In genomic region chr17:78226752-78227454, GRCh38 we compare ENCODE assay signal across 15 cellular contexts. TPM values are rescaled to one million over a fixed set of nuclear protein-coding genes. Genes with fewer than 3 reads are reported as not detected.
DNase-seq lines count a peak whose midpoint lies in the region; ATAC-seq, FAIRE-seq and TF ChIP-seq lines count a peak whose summit lies in the region.
"Had no signal": no experiment of that assay in that cellular context is flagged by ENCODE, and none has a peak within 500 bp of the region (broad histone marks: within the 10 kb centered on the region; RNA-seq: fewer than 3 reads in every experiment).

No MANE protein-coding gene starts in this region.

- peak overlapping the region in 1 of 2 experiments; percentile 73; a peak in 2 of 4 replicates for H3K9ac ChIP-seq in K562 (ENCODE audit: insufficient read depth in 1 of 2, low read depth in 2 of 2, low read length in 2 of 2)

- peak overlapping the region; percentile 44 for H3K4me3 Mint-ChIP-seq in neural crest cell
- H3K4me3 Mint-ChIP-seq: T-helper 2 cell treated with Interferon-gamma antibody and Interleukin-4, amounts not matched to agents 5 μg/mL and 100 μg/mL, for 36 hours had no signal

- 0 out of 2 replicates have a peak, but pooled peaks cover 2% of the 10 kb centered on the region for H4K20me1 ChIP-seq in K562 (replicated peaks; ENCODE audit: control insufficient read depth, insufficient read depth, low read length)

- peaks cover 0 to 24% of the 10 kb centered on the region in 2 experiments; a peak in 3 of 5 replicates for H3K4me1 ChIP-seq in K562 (replicated peaks in 1 of 2; ENCODE audit: control insufficient read depth in 2 of 2, insufficient read depth in 2 of 2, low read length in 2 of 2)

- POLR2A ChIA-PET in K562 (lab: Yijun Ruan, JAX) = interaction anchor here (0.6 to 4.3 kb wide), 7 partner anchors 9 to 298 kb away, joined by 3 to 30 read pairs (median 4); partner anchors contain the start of gene BIRC5

- no peak for TF ChIP-seq RAD21 in K562 (CRISPR knock-in tag; conservative IDR thresholded peaks at IDR 0.05 in 1 of 2, IDR thresholded peaks at IDR 0.05 in 1 of 2)

- no peaks in the 10 kb centered on the region for H3K9me3 ChIP-seq in K562 (replicated peaks; ENCODE audit: control insufficient read depth, insufficient read depth, low read depth, low read length)

- H2AFZ ChIP-seq in K562 (ENCODE audit: low read depth, low read length) = no peak overlapping the region

- 67% methylated on average over 19 of the region's 21 CpGs for WGBS in K562 (ENCODE audit: insufficient coverage, low coverage, missing lambda C conversion rate)

- CTCF ChIA-PET in K562 (lab: Yijun Ruan, JAX; ENCODE audit: low intra/inter-chr PET ratio) = no interaction called here

- H3K36me3 Mint-ChIP-seq in neural crest cell (ENCODE audit: low read depth) = no peaks in the 10 kb centered on the region

- H3K4me3 ChIP-seq in K562 (no peak overlapping the region), foreskin fibroblast (ENCODE audit: low read depth in 1 of 2, low read length in 2 of 2) (no peak overlapping the region), coronary artery (no peak overlapping the region)

- ATAC-seq in K562 = no peak

- intact Hi-C loops in K562 (cut with micrococcal nuclease) = no loop called here

- H3K27me3 ChIP-seq in K562 (ENCODE audit: control insufficient read depth in 2 of 2, insufficient read depth in 2 of 2, low read length in 2 of 2) = no peaks in the 10 kb centered on the region

- in situ Hi-C loops in K562 (cut with MboI) = no loop called here

- no peaks in the 10 kb centered on the region for H3K9me1 ChIP-seq in K562 (ENCODE audit: control insufficient read depth, insufficient read depth, low read length)

- no peak overlapping the region for H3K4me2 ChIP-seq in K562 (ENCODE audit: insufficient read depth, low read length)

- no peak overlapping the region for H3K27ac Mint-ChIP-seq in neural crest cell (ENCODE audit: unreplicated experiment)
- H3K27ac Mint-ChIP-seq: T-helper 2 cell treated with Interferon-gamma antibody and Interleukin-4, amounts not matched to agents 5 μg/mL and 100 μg/mL, for 36 hours had no signal

- no TSS peak for BruUV-seq in K562 (replicated peaks; lab: Mats Ljungman, UMichigan)

- no peaks in the 10 kb centered on the region for H3K4me1 Mint-ChIP-seq in neural crest cell

- H3K27ac ChIP-seq in K562 (ENCODE audit: extremely low read depth, low read depth, low read length) = no peak overlapping the region
- H3K27ac ChIP-seq in coronary artery = no peak overlapping the region

- peak; percentile 19 for FAIRE-seq in K562 (lab: Jason Lieb, UNC)

- peaks cover 24% of the 10 kb centered on the region for H3K27me3 Mint-ChIP-seq in neural crest cell (ENCODE audit: low read depth)

- peaks cover 34% of the 10 kb centered on the region; the same call in 2 of the 3 replicates for H3K36me3 ChIP-seq in K562 (ENCODE audit: control insufficient read depth, insufficient read depth, low read length)

- H3K79me2 ChIP-seq in K562 (ENCODE audit: control insufficient read depth, insufficient read depth, low read length) = no peaks in the 10 kb centered on the region

- DNase-seq in NCI-H1105 treated with DMSO at 0.1 percent for 48 hours (lab: John Stamatoyannopoulos, UW) (peak; percentile 28), NCI-H1105 (lab: John Stamatoyannopoulos, UW) (no peak), M059J (ENCODE audit: low read depth) (peak; percentile 31), K562 (ENCODE audit: extremely low read depth in 1 of 4, low spot score in 3 of 4) (no peak), neural crest cell (ENCODE audit: low read depth, low spot score) (no peak), foreskin fibroblast (no peak), coronary artery (ENCODE audit: low spot score) (no peak)
- DNase-seq in stimulated activated CD4-positive, alpha-beta T cell treated with anti-CD3 and anti-CD28 coated beads, Interleukin-4, amount 100 ng/mL, for 1 hour = no peak
- DNase-seq: 8988T; activated CD8-positive, alpha-beta memory T cell treated with anti-CD3 and anti-CD28 coated beads, Interleukin-2, amount 50 U/mL, for 4 hours; DND-41; erythroblast; stimulated activated CD4-positive, alpha-beta T cell treated with anti-CD3 and anti-CD28 coated beads, Interleukin-4, amount 100 ng/mL, for 4 hours had no signal

- 0 out of 2 replicates have a peak, but pooled peaks have one; percentile 3 for TF ChIP-seq POLR2A in K562 (conservative IDR thresholded peaks at IDR 0.05)

- TF ChIP-seq CTCF in K562 (IDR thresholded peaks at IDR 0.05 in 2 of 3, conservative IDR thresholded peaks at IDR 0.05 in 1 of 3; ENCODE audit: insufficient read depth in 2 of 3, low read depth in 1 of 3, low read length in 3 of 3) (0 out of 6 replicates have a peak, but pooled peaks of 1 of the 3 experiments have one; percentile 1), neural crest cell (conservative IDR thresholded peaks at IDR 0.05) (no peak), foreskin fibroblast (IDR thresholded peaks at IDR 0.05; ENCODE audit: low read depth, low read length) (no peak), coronary artery (IDR thresholded peaks at IDR 0.05) (no peak)

- TF ChIP-seq EP300 in K562 (IDR thresholded peaks at IDR 0.05; ENCODE audit: low read length) = no peak

- H3K9me3 Mint-ChIP-seq in neural crest cell = no peaks in the 10 kb centered on the region
- H3K9me3 Mint-ChIP-seq: T-helper 2 cell treated with Interferon-gamma antibody and Interleukin-4, amounts not matched to agents 5 μg/mL and 100 μg/mL, for 36 hours had no signal

RNA-seq across cellular contexts. Expression of gene TMEM235, which starts 4.5 kb away (rescaled TPM):
- total RNA-seq in M059J (2014; rRNA removed; shearing (Covaris generic)) = not detected in 2 replicates
- total RNA-seq in K562 (2011; cell fraction: chromatin; rRNA removed; ENCODE audit: low replicate concordance) = not detected in 2 replicates
- total RNA-seq in K562 (2011; cell fraction: nucleolus; rRNA removed) = 0.17 TPM in 1 of 2 replicates, not detected in the other
- not detected in 2 replicates for total RNA-seq in K562 (2011; cell fraction: nucleoplasm; rRNA removed)
- total RNA-seq in K562 (2014; rRNA removed) (not detected in 2 replicates), K562 (2014; rRNA removed; fragmentation: Illumina TruSeq; extraction: Trizol) (not detected in 2 replicates), K562 (2015; rRNA removed; fragmentation: Illumina TruSeq; extraction: Trizol) (not detected in 2 replicates), K562 (2021) (not detected in 2 replicates), neural crest cell (not detected in 2 replicates)
- polyA plus RNA-seq in K562 (2011; rRNA removed) (not detected in 2 replicates), K562 (2014; fragmentation: Illumina TruSeq; extraction: Trizol) (not detected in 2 replicates), K562 (2014; fragmentation: Nextera tagmentation; extraction: Ambion mirVana) (not detected), K562 (2014; rRNA removed) (not detected in 2 replicates)
- not detected in 2 replicates for polyA plus RNA-seq in K562 (2011; cell fraction: cytosol; rRNA removed)
- polyA plus RNA-seq in K562 (2011; cell fraction: nucleus; rRNA removed) = not detected in 2 replicates
- polyA plus RNA-seq in K562 (2012) = not detected in 2 replicates
- polyA minus RNA-seq in K562 (2011; rRNA and poly(A)+ RNA removed) = not detected in 2 replicates
- not detected in 2 replicates for polyA minus RNA-seq in K562 (2011; cell fraction: cytosol; rRNA and poly(A)+ RNA removed)
- polyA minus RNA-seq in K562 (2011; cell fraction: nucleus; rRNA and poly(A)+ RNA removed) = not detected in 2 replicates
- total RNA-seq: pulmonary artery endothelial cell had no signal

RNA-seq across cellular contexts. Expression of gene BIRC5, which starts 12.8 kb away (rescaled TPM):
- 113 and 148 TPM in 2 replicates for total RNA-seq in M059J (2014; rRNA removed; shearing (Covaris generic))
- total RNA-seq in K562 (2011; cell fraction: chromatin; rRNA removed; ENCODE audit: low replicate concordance) = 88.6 and 104 TPM in 2 replicates
- total RNA-seq in K562 (2011; cell fraction: nucleolus; rRNA removed) = 92.8 and 99.1 TPM in 2 replicates
- total RNA-seq in K562 (2011; cell fraction: nucleoplasm; rRNA removed) = 114 and 121 TPM in 2 replicates
- total RNA-seq in K562 (2014; rRNA removed) = 114 and 140 TPM in 2 replicates
- total RNA-seq in K562 (2014; rRNA removed; fragmentation: Illumina TruSeq; extraction: Trizol) = 79.1 and 79.9 TPM in 2 replicates
- total RNA-seq in K562 (2015; rRNA removed; fragmentation: Illumina TruSeq; extraction: Trizol) = 101 and 106 TPM in 2 replicates
- 101 and 104 TPM in 2 replicates for total RNA-seq in K562 (2021)
- 61.4 and 64.4 TPM in 2 replicates for polyA plus RNA-seq in K562 (2011; rRNA removed)
- 55.7 and 67.4 TPM in 2 replicates for polyA plus RNA-seq in K562 (2011; cell fraction: cytosol; rRNA removed)
- polyA plus RNA-seq in K562 (2011; cell fraction: nucleus; rRNA removed) = 37.3 and 40.7 TPM in 2 replicates
- 67.7 and 78.4 TPM in 2 replicates for polyA plus RNA-seq in K562 (2012)
- polyA plus RNA-seq in K562 (2014; fragmentation: Illumina TruSeq; extraction: Trizol) = 74.6 and 88.8 TPM in 2 replicates
- 100 to 1,000 TPM in 1 of 2 experiments, 10 to 100 TPM in 1; 98.2 to 107 TPM for polyA plus RNA-seq in K562 (2014; fragmentation: Nextera tagmentation; extraction: Ambion mirVana)
- polyA plus RNA-seq in K562 (2014; rRNA removed) = 127 and 155 TPM in 2 replicates
- 83.8 and 87.5 TPM in 2 replicates for polyA minus RNA-seq in K562 (2011; rRNA and poly(A)+ RNA removed)
- polyA minus RNA-seq in K562 (2011; cell fraction: cytosol; rRNA and poly(A)+ RNA removed) = 34.3 and 38.4 TPM in 2 replicates
- polyA minus RNA-seq in K562 (2011; cell fraction: nucleus; rRNA and poly(A)+ RNA removed) = 36.9 and 58.9 TPM in 2 replicates
- 123 and 134 TPM in 2 replicates for total RNA-seq in neural crest cell

RNA-seq across cellular contexts. Expression of gene AFMID, which starts 39.7 kb away (rescaled TPM):
- total RNA-seq in M059J (2014; rRNA removed; shearing (Covaris generic)) = 9.7 and 13.3 TPM in 2 replicates
- total RNA-seq in K562 (2011; cell fraction: chromatin; rRNA removed; ENCODE audit: low replicate concordance) = 125 and 253 TPM in 2 replicates
- 134 and 153 TPM in 2 replicates for total RNA-seq in K562 (2011; cell fraction: nucleolus; rRNA removed)
- 139 and 167 TPM in 2 replicates for total RNA-seq in K562 (2011; cell fraction: nucleoplasm; rRNA removed)
- total RNA-seq in K562 (2014; rRNA removed) = 68.1 and 101 TPM in 2 replicates
- 63.4 and 70.4 TPM in 2 replicates for total RNA-seq in K562 (2014; rRNA removed; fragmentation: Illumina TruSeq; extraction: Trizol)
- 61.8 and 62.1 TPM in 2 replicates for total RNA-seq in K562 (2015; rRNA removed; fragmentation: Illumina TruSeq; extraction: Trizol)
- total RNA-seq in K562 (2021) = 67.3 and 74.0 TPM in 2 replicates
- 73.8 and 74.4 TPM in 2 replicates for polyA plus RNA-seq in K562 (2011; rRNA removed)
- polyA plus RNA-seq in K562 (2011; cell fraction: cytosol; rRNA removed) = 85.6 and 94.0 TPM in 2 replicates
- 83.1 and 130 TPM in 2 replicates for polyA plus RNA-seq in K562 (2011; cell fraction: nucleus; rRNA removed)
- 61.5 and 73.9 TPM in 2 replicates for polyA plus RNA-seq in K562 (2012)
- polyA plus RNA-seq in K562 (2014; fragmentation: Illumina TruSeq; extraction: Trizol) = 119 and 133 TPM in 2 replicates
- polyA plus RNA-seq in K562 (2014; fragmentation: Nextera tagmentation; extraction: Ambion mirVana) = 100 to 1,000 TPM in 1 of 2 experiments, 10 to 100 TPM in 1; 80.3 to 188 TPM
- 95.7 and 110 TPM in 2 replicates for polyA plus RNA-seq in K562 (2014; rRNA removed)
- 81.4 and 85.1 TPM in 2 replicates for polyA minus RNA-seq in K562 (2011; rRNA and poly(A)+ RNA removed)
- polyA minus RNA-seq in K562 (2011; cell fraction: cytosol; rRNA and poly(A)+ RNA removed) = 32.2 and 35.0 TPM in 2 replicates
- polyA minus RNA-seq in K562 (2011; cell fraction: nucleus; rRNA and poly(A)+ RNA removed) = 27.0 and 36.4 TPM in 2 replicates
- total RNA-seq in neural crest cell = 38.1 and 41.9 TPM in 2 replicates

RNA-seq across cellular contexts. Expression of gene TK1, which starts 40.1 kb away (rescaled TPM):
- total RNA-seq in M059J (2014; rRNA removed; shearing (Covaris generic)) = 107 and 150 TPM in 2 replicates
- total RNA-seq in K562 (2011; cell fraction: chromatin; rRNA removed; ENCODE audit: low replicate concordance) = 24.3 and 89.6 TPM in 2 replicates
- total RNA-seq in K562 (2011; cell fraction: nucleolus; rRNA removed) = 88.4 and 100 TPM in 2 replicates
- 53.4 and 62.0 TPM in 2 replicates for total RNA-seq in K562 (2011; cell fraction: nucleoplasm; rRNA removed)
- total RNA-seq in K562 (2014; rRNA removed) (195 and 231 TPM in 2 replicates), K562 (2014; rRNA removed; fragmentation: Illumina TruSeq; extraction: Trizol) (45.0 and 59.5 TPM in 2 replicates), K562 (2015; rRNA removed; fragmentation: Illumina TruSeq; extraction: Trizol) (97.7 and 98.0 TPM in 2 replicates), K562 (2021) (198 TPM in 2 replicates), neural crest cell (48.7 and 53.9 TPM in 2 replicates)
- polyA plus RNA-seq in K562 (2011; rRNA removed) (123 and 130 TPM in 2 replicates), K562 (2014; fragmentation: Illumina TruSeq; extraction: Trizol) (103 and 216 TPM in 2 replicates), K562 (2014; fragmentation: Nextera tagmentation; extraction: Ambion mirVana) (10 to 100 TPM in 1 of 2 experiments, 1 to 10 TPM in 1; 8.4 to 29.9 TPM), K562 (2014; rRNA removed) (192 and 280 TPM in 2 replicates)
- polyA plus RNA-seq in K562 (2011; cell fraction: cytosol; rRNA removed) = 232 and 546 TPM in 2 replicates
- polyA plus RNA-seq in K562 (2011; cell fraction: nucleus; rRNA removed) = 82.4 and 119 TPM in 2 replicates
- 204 and 231 TPM in 2 replicates for polyA plus RNA-seq in K562 (2012)
- polyA minus RNA-seq in K562 (2011; rRNA and poly(A)+ RNA removed) = 86.2 and 149 TPM in 2 replicates
- polyA minus RNA-seq in K562 (2011; cell fraction: cytosol; rRNA and poly(A)+ RNA removed) = 121 and 135 TPM in 2 replicates
- 32.2 and 35.5 TPM in 2 replicates for polyA minus RNA-seq in K562 (2011; cell fraction: nucleus; rRNA and poly(A)+ RNA removed)

RNA-seq across cellular contexts. Expression of gene SYNGR2, which starts 58.5 kb away (rescaled TPM):
- total RNA-seq in M059J (2014; rRNA removed; shearing (Covaris generic)) = 34.6 and 37.6 TPM in 2 replicates
- 68.6 and 254 TPM in 2 replicates for total RNA-seq in K562 (2011; cell fraction: chromatin; rRNA removed; ENCODE audit: low replicate concordance)
- 327 and 339 TPM in 2 replicates for total RNA-seq in K562 (2011; cell fraction: nucleolus; rRNA removed)
- total RNA-seq in K562 (2011; cell fraction: nucleoplasm; rRNA removed) = 222 and 253 TPM in 2 replicates
- total RNA-seq in K562 (2014; rRNA removed) = 87.8 and 120 TPM in 2 replicates
- 29.7 and 44.9 TPM in 2 replicates for total RNA-seq in K562 (2014; rRNA removed; fragmentation: Illumina TruSeq; extraction: Trizol)
- 68.0 and 68.2 TPM in 2 replicates for total RNA-seq in K562 (2015; rRNA removed; fragmentation: Illumina TruSeq; extraction: Trizol)
- 173 and 185 TPM in 2 replicates for total RNA-seq in K562 (2021)
- 159 and 208 TPM in 2 replicates for polyA plus RNA-seq in K562 (2011; rRNA removed)
- 393 and 921 TPM in 2 replicates for polyA plus RNA-seq in K562 (2011; cell fraction: cytosol; rRNA removed)
- polyA plus RNA-seq in K562 (2011; cell fraction: nucleus; rRNA removed) = 163 and 222 TPM in 2 replicates
- 104 and 149 TPM in 2 replicates for polyA plus RNA-seq in K562 (2012)
- polyA plus RNA-seq in K562 (2014; fragmentation: Illumina TruSeq; extraction: Trizol) = 167 and 172 TPM in 2 replicates
- polyA plus RNA-seq in K562 (2014; fragmentation: Nextera tagmentation; extraction: Ambion mirVana) = 1 to 10 TPM; 1.4 to 7.6 TPM
- polyA plus RNA-seq in K562 (2014; rRNA removed) = 140 and 156 TPM in 2 replicates
- polyA minus RNA-seq in K562 (2011; rRNA and poly(A)+ RNA removed) = 64.8 and 150 TPM in 2 replicates
- 129 and 147 TPM in 2 replicates for polyA minus RNA-seq in K562 (2011; cell fraction: cytosol; rRNA and poly(A)+ RNA removed)
- 33.9 and 38.4 TPM in 2 replicates for polyA minus RNA-seq in K562 (2011; cell fraction: nucleus; rRNA and poly(A)+ RNA removed)
- total RNA-seq in neural crest cell = 19.3 and 23.0 TPM in 2 replicates

Comparison
In these comparisons a context has a peak if more than half of its experiments do, and no peak if none do; other contexts are left out.
1. DNase-seq: peak in NCI-H1105 treated with DMSO at 0.1 percent for 48 hours (single experiment) and M059J (single experiment); none in NCI-H1105 (single experiment), K562 (0 of 4), neural crest cell (single experiment), foreskin fibroblast (0 of 2), stimulated activated CD4-positive, alpha-beta T cell treated with anti-CD3 and anti-CD28 coated beads, Interleukin-4, amount 100 ng/mL, for 1 hour (single experiment) and coronary artery (single experiment).